8 cellular contexts compared by ENCODE assay signal in genomic region chr2:10079931-10080535, GRCh38. TPM values are rescaled to one million over a fixed set of nuclear protein-coding genes. Genes with fewer than 3 reads are reported as not detected.
A peak's percentile ranks its signal among the peaks of the same experiment; 100 is the strongest.
DNase-seq lines count a peak whose midpoint lies in the region; TF ChIP-seq lines count a peak whose summit lies in the region.

A gene with protein sequence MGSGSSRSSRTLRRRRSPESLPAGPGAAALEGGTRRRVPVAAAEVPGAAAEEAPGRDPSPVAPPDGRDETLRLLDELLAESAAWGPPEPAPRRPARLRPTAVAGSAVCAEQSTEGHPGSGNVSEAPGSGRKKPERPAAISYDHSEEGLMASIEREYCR (minus strand): TSS chr2:10080411. CDS start chr2:10080223, 188 bp downstream.

- peaks cover 89% of the 10 kb centered on the region for H3K27me3 Mint-ChIP-seq in nephron (ENCODE audit: low read depth)

- DNase-seq in NCI-H2171 (lab: John Stamatoyannopoulos, UW) (peak; percentile 26), NCI-H2171 treated with DMSO at 0.1 percent for 48 hours (lab: John Stamatoyannopoulos, UW) (no peak), SK-N-SH (peak; percentile 90)
- DNase-seq in NK-92 treated with Interleukin-12 subunit alpha and Interleukin-12 subunit beta, amount 100 ng/mL, for 24 hours (lab: John Stamatoyannopoulos, UW), result no peak
- DNase-seq in effector CD8-positive, alpha-beta T cell (lab: John Stamatoyannopoulos, UW), result no peak

- H3K9me3 ChIP-seq in HEK293 (ENCODE audit: control insufficient read depth, insufficient read depth, low read depth, low read length) (no peaks in the 10 kb centered on the region), SK-N-SH (no peaks in the 10 kb centered on the region), esophagus (ENCODE audit: control insufficient read depth in 2 of 2, insufficient read depth in 1 of 2, low read depth in 1 of 2, low read length in 1 of 2) (no peaks in the 10 kb centered on the region)

- TF ChIP-seq CTCF in HEK293 (tag by site-specific recombination; IDR thresholded peaks at IDR 0.05) (no peak), SK-N-SH (IDR thresholded peaks at IDR 0.05) (no peak), nephron (IDR thresholded peaks at IDR 0.05; ENCODE audit: unreplicated experiment in 3 of 3) (no peak)

- H3K27ac ChIP-seq in HEK293 (ENCODE audit: extremely low read depth, low read depth, low read length) (peak within 1 kb of the TSS; percentile 49; the same call in 1 of the 2 replicates), SK-N-SH (ENCODE audit: low read depth in 2 of 2, low read length in 1 of 2) (peak within 1 kb of the TSS in 1 of 2 experiments; percentile 44; a peak in 1 of 4 replicates), esophagus (ENCODE audit: low read depth in 2 of 2, low read length in 1 of 2) (peak within 1 kb of the TSS; percentile 54 to 66)

- peak within 1 kb of the TSS; percentile 53; the same call in 1 of the 2 replicates for H2AFZ ChIP-seq in SK-N-SH (ENCODE audit: low read depth)

- peak within 1 kb of the TSS; percentile 34; the same call in 1 of the 2 replicates for H3K9ac ChIP-seq in SK-N-SH

- H3F3A ChIP-seq in SK-N-SH (replicated peaks; ENCODE audit: insufficient read depth), result peaks cover 10% of the 10 kb centered on the region

- no peak for TF ChIP-seq EP300 in SK-N-SH (IDR thresholded peaks at IDR 0.05; ENCODE audit: borderline replicate concordance in 1 of 2, low read depth in 1 of 2, low read length in 1 of 2)

- H3K27me3 ChIP-seq in SK-N-SH (ENCODE audit: insufficient read depth), result peaks cover 55% of the 10 kb centered on the region
- H3K27me3 ChIP-seq in esophagus (ENCODE audit: control insufficient read depth in 1 of 2, insufficient read depth in 2 of 2, low read length in 2 of 2), result peaks cover 0 to 11% of the 10 kb centered on the region in 2 donors

- peak within 1 kb of the TSS; percentile 82 to 90 (median 87) for H3K4me3 Mint-ChIP-seq in nephron

- POLR2A ChIA-PET in HEK293 (lab: Yijun Ruan, JAX) (interaction anchor here (1.0 kb wide), 1 partner anchor 43 kb away, joined by 3 read pairs; the partner anchor contains the start of gene RRM2), SK-N-SH (lab: Yijun Ruan, JAX) (no interaction called here)

- H3K4me3 ChIP-seq in HEK293 (ENCODE audit: low read depth, low read length), result peak within 1 kb of the TSS; percentile 29
- H3K4me3 ChIP-seq in SK-N-SH (ENCODE audit: low read depth in 2 of 2, low read length in 1 of 2), result peak within 1 kb of the TSS; percentile 45 to 57
- H3K4me3 ChIP-seq in esophagus (ENCODE audit: low read depth in 1 of 2, low read length in 2 of 2), result peak within 1 kb of the TSS; percentile 35 to 44

- H3K4me1 ChIP-seq in HEK293 (ENCODE audit: control insufficient read depth, insufficient read depth, low read length) (0 out of 2 replicates have a peak, but pooled peaks cover 11% of the 10 kb centered on the region), SK-N-SH (ENCODE audit: control insufficient read depth in 1 of 2, insufficient read depth in 2 of 2, low read depth in 1 of 2, low read length in 1 of 2) (no peaks in the 10 kb centered on the region; a peak in 1 of 4 replicates), esophagus (ENCODE audit: control insufficient read depth in 2 of 2, insufficient read depth in 2 of 2, low read length in 1 of 2) (peaks cover 0 to 5% of the 10 kb centered on the region in 2 donors)

- no peaks in the 10 kb centered on the region for H4K20me1 ChIP-seq in SK-N-SH (ENCODE audit: insufficient read depth)

- H3K4me2 ChIP-seq in SK-N-SH, result peak within 1 kb of the TSS; percentile 63

- no peaks in the 10 kb centered on the region for H3K79me2 ChIP-seq in SK-N-SH (ENCODE audit: insufficient read depth)

- 8% methylated on average over 22 of the region's 88 CpGs for WGBS in SK-N-SH (ENCODE audit: low lambda C conversion rate)
- 1 to 2% methylated on average over 33 to 88 of the region's 88 CpGs for WGBS in esophagus, 2 donors

- no peak for TF ChIP-seq RAD21 in SK-N-SH (IDR thresholded peaks at IDR 0.05; ENCODE audit: low read length)

- H3K36me3 ChIP-seq in HEK293 (ENCODE audit: control insufficient read depth in 2 of 2, insufficient read depth in 1 of 2, low read length in 2 of 2), result no peaks in the 10 kb centered on the region; a peak in 1 of 3 replicates
- H3K36me3 ChIP-seq in SK-N-SH (replicated peaks in 1 of 2; ENCODE audit: control insufficient read depth in 1 of 2, insufficient read depth in 2 of 2, low read length in 1 of 2), result no peaks in the 10 kb centered on the region
- H3K36me3 ChIP-seq in esophagus (ENCODE audit: control insufficient read depth in 2 of 2, insufficient read depth in 2 of 2, low read length in 1 of 2), result no peaks in the 10 kb centered on the region

- no peaks in the 10 kb centered on the region for H3K9me3 Mint-ChIP-seq in nephron

- H3K27ac Mint-ChIP-seq in nephron, result peak within 1 kb of the TSS; percentile 82 to 92 (median 83)

- peaks cover 17% of the 10 kb centered on the region for H3K36me3 Mint-ChIP-seq in nephron (ENCODE audit: low read depth)

- CTCF ChIA-PET in HEK293 (lab: Yijun Ruan, JAX) (interaction anchor here (0.6 to 2.4 kb wide), 4 partner anchors 17 to 355 kb away, joined by 3 to 14 read pairs (median 6); no protein-coding TSS in a partner anchor), SK-N-SH (lab: Yijun Ruan, JAX) (interaction anchor here (1.0 to 36.2 kb wide), 5 partner anchors 3 to 356 kb away, joined by 3 to 946 read pairs (median 373); a partner anchor contains a TSS)

- H3K4me1 Mint-ChIP-seq in nephron, result peaks cover 50% of the 10 kb centered on the region

- no peaks in the 10 kb centered on the region for H3K9me2 ChIP-seq in SK-N-SH

TF ChIP-seq in HEK293, 187 proteins besides CTCF, POLR2A, EP300 and RAD21:
- TF ChIP-seq OVOL3 (tag by site-specific recombination; IDR thresholded peaks at IDR 0.05) (no peak), KLF1 (tag by site-specific recombination; IDR thresholded peaks at IDR 0.05) (no peak), ZBTB26 (tag by site-specific recombination; optimal IDR thresholded peaks at IDR 0.05) (no peak), ZNF530 (tag by site-specific recombination; IDR thresholded peaks at IDR 0.05; ENCODE audit: low read depth) (no peak)

TF ChIP-seq in SK-N-SH, 30 proteins besides CTCF, POLR2A, EP300 and RAD21 (continues in another document):
- TF ChIP-seq MEF2A (IDR thresholded peaks at IDR 0.05; ENCODE audit: borderline replicate concordance, low read depth) (no peak), GABPA (IDR thresholded peaks at IDR 0.05; ENCODE audit: low read depth) (no peak), MXI1 (IDR thresholded peaks at IDR 0.05; ENCODE audit: low read depth, low read length) (no peak), USF2 (IDR thresholded peaks at IDR 0.05; ENCODE audit: borderline replicate concordance, low read depth, low read length) (no peak), NFIC (IDR thresholded peaks at IDR 0.05; ENCODE audit: borderline replicate concordance) (no peak), RXRA (IDR thresholded peaks at IDR 0.05; ENCODE audit: borderline replicate concordance, low read depth) (no peak), ZBTB33 (IDR thresholded peaks at IDR 0.05; ENCODE audit: borderline replicate concordance, low read depth) (no peak), NRF1 (IDR thresholded peaks at IDR 0.05; ENCODE audit: low read depth, low read length) (no peak), POLR2AphosphoS5 (IDR thresholded peaks at IDR 0.05; ENCODE audit: low read depth, low read length) (no peak)
- TF ChIP-seq, protein P1, sequence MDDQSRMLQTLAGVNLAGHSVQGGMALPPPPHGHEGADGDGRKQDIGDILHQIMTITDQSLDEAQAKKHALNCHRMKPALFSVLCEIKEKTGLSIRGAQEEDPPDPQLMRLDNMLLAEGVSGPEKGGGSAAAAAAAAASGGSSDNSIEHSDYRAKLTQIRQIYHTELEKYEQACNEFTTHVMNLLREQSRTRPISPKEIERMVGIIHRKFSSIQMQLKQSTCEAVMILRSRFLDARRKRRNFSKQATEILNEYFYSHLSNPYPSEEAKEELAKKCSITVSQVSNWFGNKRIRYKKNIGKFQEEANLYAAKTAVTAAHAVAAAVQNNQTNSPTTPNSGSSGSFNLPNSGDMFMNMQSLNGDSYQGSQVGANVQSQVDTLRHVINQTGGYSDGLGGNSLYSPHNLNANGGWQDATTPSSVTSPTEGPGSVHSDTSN (IDR thresholded peaks at IDR 0.05), result no peak
- TF ChIP-seq, protein P2, sequence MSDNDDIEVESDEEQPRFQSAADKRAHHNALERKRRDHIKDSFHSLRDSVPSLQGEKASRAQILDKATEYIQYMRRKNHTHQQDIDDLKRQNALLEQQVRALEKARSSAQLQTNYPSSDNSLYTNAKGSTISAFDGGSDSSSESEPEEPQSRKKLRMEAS (IDR thresholded peaks at IDR 0.05; ENCODE audit: low read depth), result no peak

RNA-seq across cellular contexts. Expression of the gene that starts here (rescaled TPM):
- polyA plus RNA-seq in SK-N-SH (2012; rRNA removed), result 0.62 and 1.2 TPM in 2 replicates
- polyA plus RNA-seq in SK-N-SH (2012; cell fraction: cytosol; rRNA removed), result 0.58 and 1.1 TPM in 2 replicates
- polyA plus RNA-seq in SK-N-SH (2012; cell fraction: nucleus; rRNA removed), result 0.65 and 0.79 TPM in 2 replicates
- under 1 TPM; 0.29 to 0.94 TPM for polyA plus RNA-seq in esophagus

Comparison
In these comparisons a context has a peak if more than half of its experiments do, and no peak if none do; other contexts are left out.
1. DNase-seq: peak in NCI-H2171 (single experiment) and SK-N-SH (single experiment); none in NCI-H2171 treated with DMSO at 0.1 percent for 48 hours (single experiment), NK-92 treated with Interleukin-12 subunit alpha and Interleukin-12 subunit beta, amount 100 ng/mL, for 24 hours (single experiment) and effector CD8-positive, alpha-beta T cell (single experiment).
2. Peak in every context shown above with its lines, with median percentiles within 50 percentile points of each other: H3K4me3 ChIP-seq.